Comparison of ENCODE assay signal across 8 cellular contexts in genomic region chr15:44426975-44427755, GRCh38. TPM values are rescaled to one million over a fixed set of nuclear protein-coding genes. Genes with fewer than 3 reads are reported as not detected.
A peak's percentile ranks its signal among the peaks of the same experiment; 100 is the strongest.
DNase-seq lines count a peak whose midpoint lies in the region; ATAC-seq and TF ChIP-seq lines count a peak whose summit lies in the region.

TSS of gene CTDSPL2 (plus strand) at chr15:44427629. CDS start at chr15:44459015, 31,386 bp downstream.

- H3K4me1 Mint-ChIP-seq in activated B cell treated with CpG ODN at 0.5 μM for 24 hours (peaks cover 41% of the 10 kb centered on the region), immature natural killer cell (peaks cover 50 to 64% of the 10 kb centered on the region in 2 donors)

- POLR2A ChIA-PET in activated B cell treated with CpG ODN at 0.5 μM for 24 hours (lab: Charles Lee) = interaction anchor here (0.5 to 3.4 kb wide), 10 partner anchors 17 to 602 kb away, joined by 3 to 32 read pairs (median 4); partner anchors contain the start of genes EIF3J, GOLM2 and MFAP1

- peak within 1 kb of the TSS; percentile 97 for H3K4me3 ChIP-seq in AG10803 (ENCODE audit: low read length)
- peak within 1 kb of the TSS; percentile 84 to 90 (median 86) for H3K4me3 ChIP-seq in spleen

- intact Hi-C loops in activated B cell treated with CpG ODN at 0.5 μM for 24 hours (cut with micrococcal nuclease) (loop anchor here (1.0 to 5.0 kb wide), 9 partner anchors 35 to 935 kb away; partner anchors contain the start of genes B2M, EIF3J, GOLM2 and PATL2), spleen (cut with DNase I; ENCODE audit: low total_unique reads) (loop anchor here (10.0 kb wide), 1 partner anchor 132 kb away; no protein-coding TSS in a partner anchor)

- peak; percentile 95 for ATAC-seq in GM19023 (IDR thresholded peaks at IDR 0.05; ENCODE audit: unreplicated experiment)
- peak; percentile 92 for ATAC-seq in HG03280 (IDR thresholded peaks at IDR 0.05; ENCODE audit: unreplicated experiment)
- ATAC-seq in activated B cell treated with CpG ODN at 0.5 μM for 24 hours (ENCODE audit: low read depth) = peak; percentile 97

- H3K27ac Mint-ChIP-seq in activated B cell treated with CpG ODN at 0.5 μM for 24 hours = peak within 1 kb of the TSS; percentile 99
- peak within 1 kb of the TSS; percentile 99 to 100 (median 100) for H3K27ac Mint-ChIP-seq in immature natural killer cell

- H3K27me3 ChIP-seq in spleen (replicated peaks in 1 of 7) = no peaks in the 10 kb centered on the region

- TF ChIP-seq CTCF in AG10803 (conservative IDR thresholded peaks at IDR 0.05; ENCODE audit: low read length) (no peak), activated B cell treated with CpG ODN at 0.5 μM for 24 hours (IDR thresholded peaks at IDR 0.05) (no peak), spleen (IDR thresholded peaks at IDR 0.05 in 8 of 11, conservative IDR thresholded peaks at IDR 0.05 in 3 of 11) (peak in 9 of 11 experiments; percentile 30 to 76 (median 52))

- H3K36me3 Mint-ChIP-seq in activated B cell treated with CpG ODN at 0.5 μM for 24 hours (ENCODE audit: low read depth) (peaks cover 21% of the 10 kb centered on the region), immature natural killer cell (peaks cover 0 to 4% (median 0%) of the 10 kb centered on the region in 3 donors)

- H3K4me1 ChIP-seq in spleen = peaks cover 19 to 59% (median 40%) of the 10 kb centered on the region in 6 donors

- CTCF ChIA-PET in activated B cell treated with CpG ODN at 0.5 μM for 24 hours (lab: Charles Lee) = interaction anchor here (1.0 to 1.5 kb wide), 4 partner anchors 70 to 152 kb away, joined by 3 read pairs; partner anchors contain the start of gene GOLM2

- 0 to 1% (median 0%) methylated on average over 44 to 53 of the region's 53 CpGs for WGBS in spleen, 5 donors

- H3K27ac ChIP-seq in caudate nucleus (ENCODE audit: low read depth, low read length) (peak within 1 kb of the TSS; percentile 99), spleen (peak within 1 kb of the TSS; percentile 92 to 98 (median 96))

- H3K4me3 Mint-ChIP-seq in activated B cell treated with CpG ODN at 0.5 μM for 24 hours = peak within 1 kb of the TSS; percentile 100
- peak within 1 kb of the TSS; percentile 93 to 100 (median 98) for H3K4me3 Mint-ChIP-seq in immature natural killer cell

- H3K9me3 ChIP-seq in spleen = no peaks in the 10 kb centered on the region

- peak in 1 of 3 donors; percentile 21 for TF ChIP-seq POLR2A in spleen (IDR thresholded peaks at IDR 0.05)

- DNase-seq in AG10803 (ENCODE audit: low read depth) = peak; percentile 99
- peak; percentile 98 for DNase-seq in NCI-H345 (lab: John Stamatoyannopoulos, UW)
- DNase-seq in activated B cell treated with CpG ODN at 0.5 μM for 24 hours = peak; percentile 87
- DNase-seq in caudate nucleus (lab: John Stamatoyannopoulos, UW) = peak; percentile 87 to 99 (median 96)
- peak; percentile 95 to 96 (median 95) for DNase-seq in immature natural killer cell
- DNase-seq in spleen = peak; percentile 99

- H3K36me3 ChIP-seq in spleen = peaks cover 0 to 9% (median 2%) of the 10 kb centered on the region in 6 donors

- no peaks in the 10 kb centered on the region for H3K9me3 Mint-ChIP-seq in activated B cell treated with CpG ODN at 0.5 μM for 24 hours
- peaks cover 0 to 2% (median 0%) of the 10 kb centered on the region in 6 donors for H3K9me3 Mint-ChIP-seq in immature natural killer cell

- no peaks in the 10 kb centered on the region for H3K27me3 Mint-ChIP-seq in activated B cell treated with CpG ODN at 0.5 μM for 24 hours
- H3K27me3 Mint-ChIP-seq in immature natural killer cell (ENCODE audit: low read depth in 3 of 3) = peaks cover 9 to 22% (median 17%) of the 10 kb centered on the region in 3 donors

RNA-seq across cellular contexts. Expression of gene CTDSPL2, which starts in this region (rescaled TPM):
- total RNA-seq in activated B cell treated with CpG ODN at 0.5 μM for 24 hours (44.6 and 46.8 TPM in 2 replicates), spleen (10 to 100 TPM; 48.7 to 73.7 (median 53.7) TPM)
- polyA plus RNA-seq in immature natural killer cell (10 to 100 TPM; 32.4 to 56.1 (median 49.0) TPM), spleen (1 to 10 TPM; 5.2 to 7.3 (median 6.1) TPM)

Comparison
In these comparisons a context has a peak if more than half of its experiments do, and no peak if none do; other contexts are left out.
1. Peak in every context shown above with its lines: DNase-seq, ATAC-seq, H3K4me3 ChIP-seq and H3K27ac ChIP-seq.
2. RNA of gene CTDSPL2 (polyA plus RNA-seq): 32.4 to 56.1 TPM in immature natural killer cell; 5.2 to 7.3 TPM in spleen; every median in the first group is over 4 times any median in the second.
3. CTCF ChIP-seq: peak in spleen (9 of 11); none in AG10803 (single experiment) and activated B cell treated with CpG ODN at 0.5 μM for 24 hours (single experiment).